In genomic region chr15:99100245-99101173, GRCh38 we compare ENCODE assay signal across 8 cellular contexts. TPM values are rescaled to one million over a fixed set of nuclear protein-coding genes. Genes with fewer than 3 reads are reported as not detected.
DNase-seq lines count a peak whose midpoint lies in the region; TF ChIP-seq lines count a peak whose summit lies in the region.

No MANE protein-coding gene starts in this region.

- TF ChIP-seq CTCF in GM12874 (IDR thresholded peaks at IDR 0.05; ENCODE audit: insufficient read depth, low read depth, low read length) (peak; percentile 79), left ventricle myocardium inferior (IDR thresholded peaks at IDR 0.05; ENCODE audit: borderline replicate concordance) (peak; percentile 85)

- no peaks in the 10 kb centered on the region for H3K9me3 ChIP-seq in left ventricle myocardium inferior (replicated peaks)

- no peaks in the 10 kb centered on the region for H3K36me3 ChIP-seq in left ventricle myocardium inferior

- peaks cover 9% of the 10 kb centered on the region for H3K4me1 ChIP-seq in left ventricle myocardium inferior

- H3K27ac ChIP-seq in left ventricle myocardium inferior (replicated peaks), result no peak overlapping the region

- intact Hi-C loops in left ventricle myocardium inferior (cut with micrococcal nuclease) (no loop called here), posterior cingulate gyrus (cut with DNase I) (loop anchor here (1.0 to 10.0 kb wide), 2 partner anchors 113 to 634 kb away; partner anchors contain the start of gene LYSMD4)

- peak overlapping the region; percentile 23 for H3K4me3 ChIP-seq in Jurkat, Clone E6-1 (ENCODE audit: low read length)
- peak overlapping the region; percentile 61 for H3K4me3 ChIP-seq in left ventricle myocardium inferior

- H3K27me3 ChIP-seq in left ventricle myocardium inferior (ENCODE audit: low read depth), result peaks cover 12% of the 10 kb centered on the region

- DNase-seq in A172 (ENCODE audit: low spot score) (peak; percentile 59), RPMI8226 (peak; percentile 82), amniotic stem cell (lab: John Stamatoyannopoulos, UW) (peak; percentile 62), left ventricle myocardium inferior (peak; percentile 84), posterior cingulate gyrus (peak; percentile 71 to 98 (median 89)), KG1 (lab: John Stamatoyannopoulos, UW) (no peak)
- DNase-seq in Jurkat, Clone E6-1 (ENCODE audit: low read depth, low spot score), result no peak

RNA-seq across cellular contexts. Expression of gene SYNM, which starts 4.4 kb away (rescaled TPM):
- 5.6 and 7.5 TPM in 2 replicates for total RNA-seq in A172 (2014; rRNA removed; shearing (Covaris generic))
- not detected for polyA plus RNA-seq in Jurkat, Clone E6-1 (2012; ENCODE audit: insufficient read depth, insufficient read length)
- total RNA-seq in left ventricle myocardium inferior, result 378 TPM

Comparison
In these comparisons a context has a peak if more than half of its experiments do, and no peak if none do; other contexts are left out.
1. DNase-seq: peak in A172 (single experiment), RPMI8226 (single experiment), amniotic stem cell (single experiment), left ventricle myocardium inferior (single experiment) and posterior cingulate gyrus (10 of 10); none in Jurkat, Clone E6-1 (single experiment) and KG1 (single experiment).
2. RNA of gene SYNM, which starts 4.4 kb away (total RNA-seq): 378 TPM in left ventricle myocardium inferior (single experiment); 5.6 to 7.5 TPM in A172; every median in the first group is over 10 times any median in the second.